ENCODE assay signal across 14 cellular contexts in genomic region chr15:73449980-73450379, GRCh38. TPM values are rescaled to one million over a fixed set of nuclear protein-coding genes. Genes with fewer than 3 reads are reported as not detected.
"Had no signal": no experiment of that assay in that cellular context is flagged by ENCODE, and none has a peak within 500 bp of the region (broad histone marks: within the 10 kb centered on the region; RNA-seq: fewer than 3 reads in every experiment).

No MANE protein-coding gene starts in this region.

RNA-seq across cellular contexts. Expression of gene REC114, which starts 7.0 kb away (rescaled TPM):
- total RNA-seq: stomach, subcutaneous adipose tissue, suprapubic skin, temporal lobe, thoracic aorta, thyroid gland, tibial nerve, transverse colon, upper lobe of left lung, upper lobe of right lung, ureter, urinary bladder, uterus, vagina had no signal
- polyA plus RNA-seq: stomach, urinary bladder had no signal
